Comparison of ENCODE assay signal across 26 cellular contexts in genomic region chr2:128500136-128500800, GRCh38.
DNase-seq lines count a peak whose midpoint lies in the region; TF ChIP-seq lines count a peak whose summit lies in the region.
"Had no signal": no experiment of that assay in that cellular context is flagged by ENCODE, and none has a peak within 500 bp of the region (broad histone marks: within the 10 kb centered on the region; RNA-seq: fewer than 3 reads in every experiment).

No MANE protein-coding gene starts in this region.

- no peaks in the 10 kb centered on the region for H3K36me3 ChIP-seq in KOPT-K1 (ENCODE audit: insufficient read depth, low read length)
- H3K36me3 ChIP-seq in spleen, result no peaks in the 10 kb centered on the region
- H3K36me3 ChIP-seq in Caco-2 (ENCODE audit: control insufficient read depth, insufficient read depth, low read length), result no peaks in the 10 kb centered on the region
- H3K36me3 ChIP-seq: BE2C, neural progenitor cell, right atrium auricular region, thyroid gland had no signal

- H3K9me3 Mint-ChIP-seq in Caco-2 (ENCODE audit: unreplicated experiment), result no peaks in the 10 kb centered on the region
- H3K9me3 Mint-ChIP-seq: IgD-negative memory B cell, immature natural killer cell, memory B cell had no signal

- WGBS in spleen, 5 donors, result 42 to 65% (median 56%) methylated on average over 10 of the region's 10 CpGs

- H3K27ac ChIP-seq in KOPT-K1 (ENCODE audit: low read depth, low read length, poor library complexity, severe bottlenecking), result peak overlapping the region; percentile 83
- H3K27ac ChIP-seq in coronary artery, result no peak overlapping the region
- no peak overlapping the region for H3K27ac ChIP-seq in spleen
- H3K27ac ChIP-seq: neural progenitor cell, right atrium auricular region, SK-N-MC, thyroid gland had no signal

- POLR2A ChIA-PET in Caco-2 (lab: Charles Lee), result no interaction called here

- no peak for TF ChIP-seq POLR2A in spleen (IDR thresholded peaks at IDR 0.05)

- H3K4me3 Mint-ChIP-seq in Caco-2 (ENCODE audit: unreplicated experiment), result no peak overlapping the region
- H3K4me3 Mint-ChIP-seq: immature natural killer cell, memory B cell, neural progenitor cell, T-helper 17 cell had no signal

- DNase-seq in CD1c-positive myeloid dendritic cell (ENCODE audit: extremely low spot score) (peak; percentile 33), coronary artery (ENCODE audit: low spot score) (peak; percentile 49), spleen (peak; percentile 54), Caco-2 (no peak), COR-L47 (lab: John Stamatoyannopoulos, UW) (no peak), mucosa of gallbladder (ENCODE audit: low spot score) (no peak), HuH-7 (ENCODE audit: low spot score) (no peak)
- DNase-seq: activated CD4-positive, alpha-beta T cell treated with anti-CD3 and anti-CD28 coated beads, Interleukin-2, amount 50 U/mL, for 48 hours; activated naive CD4-positive, alpha-beta T cell treated with anti-CD3 and anti-CD28 coated beads, Interleukin-2, amount 50 U/mL, for 16 hours; BE2C; effector CD4-positive, alpha-beta T cell; GF-D8; immature natural killer cell; left colon; NCI-H1092 treated with DMSO at 0.1 percent for 48 hours; NCI-H1694 treated with DMSO at 0.1 percent for 48 hours; NCI-H2171; NCI-H524; T-helper 17 cell; thyroid gland had no signal

- H3K4me3 ChIP-seq in coronary artery (no peak overlapping the region), spleen (no peak overlapping the region), Caco-2 (ENCODE audit: low read depth, low read length) (no peak overlapping the region)
- H3K4me3 ChIP-seq: neural progenitor cell, right atrium auricular region, SK-N-MC, thyroid gland had no signal

- no peak for TF ChIP-seq CTCF in coronary artery (IDR thresholded peaks at IDR 0.05)
- no peak for TF ChIP-seq CTCF in spleen (IDR thresholded peaks at IDR 0.05 in 8 of 11, conservative IDR thresholded peaks at IDR 0.05 in 3 of 11)
- no peak for TF ChIP-seq CTCF in Caco-2 (IDR thresholded peaks at IDR 0.05; ENCODE audit: insufficient read depth in 1 of 2, low read depth in 1 of 2, low read length in 1 of 2, severe bottlenecking in 1 of 2, unreplicated experiment in 1 of 2)

- no peaks in the 10 kb centered on the region for H3K27me3 Mint-ChIP-seq in Caco-2 (ENCODE audit: insufficient read depth, unreplicated experiment)

- no peaks in the 10 kb centered on the region for H3K36me3 Mint-ChIP-seq in Caco-2 (ENCODE audit: insufficient read depth, unreplicated experiment)
- H3K36me3 Mint-ChIP-seq: IgD-negative memory B cell, immature natural killer cell, memory B cell, neural progenitor cell had no signal

- peaks cover 9 to 32% (median 25%) of the 10 kb centered on the region in 6 donors for H3K4me1 ChIP-seq in spleen
- no peaks in the 10 kb centered on the region for H3K4me1 ChIP-seq in Caco-2
- H3K4me1 ChIP-seq: BE2C, thyroid gland had no signal

- H3K27me3 ChIP-seq in spleen (replicated peaks in 1 of 7), result no peaks in the 10 kb centered on the region
- H3K27me3 ChIP-seq in Caco-2 (replicated peaks; ENCODE audit: control insufficient read depth, insufficient read depth, low read length), result no peaks in the 10 kb centered on the region
- H3K27me3 ChIP-seq: BE2C, neural progenitor cell, right atrium auricular region, thyroid gland had no signal

- H3K27ac Mint-ChIP-seq in Caco-2 (ENCODE audit: unreplicated experiment), result no peak overlapping the region
- H3K27ac Mint-ChIP-seq: IgD-negative memory B cell, immature natural killer cell, memory B cell, neural progenitor cell, T-helper 17 cell had no signal

- H3K9me3 ChIP-seq in KOPT-K1 (ENCODE audit: insufficient read depth, low read length, poor library complexity, severe bottlenecking) (no peaks in the 10 kb centered on the region), spleen (no peaks in the 10 kb centered on the region), Caco-2 (no peaks in the 10 kb centered on the region)
- H3K9me3 ChIP-seq: BE2C, right atrium auricular region, thyroid gland had no signal

- CTCF ChIA-PET in Caco-2 (lab: Charles Lee), result no interaction called here

- no peaks in the 10 kb centered on the region for H3K4me1 Mint-ChIP-seq in Caco-2 (ENCODE audit: low read depth, unreplicated experiment)
- H3K4me1 Mint-ChIP-seq: immature natural killer cell had no signal

- intact Hi-C loops in spleen (cut with DNase I; ENCODE audit: low total_unique reads), result no loop called here
- intact Hi-C loops in Caco-2 (cut with micrococcal nuclease; ENCODE audit: unreplicated experiment), result no loop called here

- no TSS peak for BruUV-seq in Caco-2 (replicated peaks; lab: Mats Ljungman, UMichigan)

Comparison
In these comparisons a context has a peak if more than half of its experiments do, and no peak if none do; other contexts are left out.
1. DNase-seq: peak in CD1c-positive myeloid dendritic cell (single experiment), coronary artery (single experiment) and spleen (single experiment); none in Caco-2 (0 of 2), COR-L47 (single experiment), mucosa of gallbladder (single experiment) and HuH-7 (single experiment).